ENCODE assay signal across 8 cellular contexts in genomic region chr6:129370268-129370916, GRCh38.
DNase-seq lines count a peak whose midpoint lies in the region; ATAC-seq and TF ChIP-seq lines count a peak whose summit lies in the region.

No MANE protein-coding gene starts in this region.

- peaks cover 0 to 9% (median 0%) of the 10 kb centered on the region in 4 donors for H3K4me1 ChIP-seq in transverse colon

- POLR2A ChIA-PET in activated CD4-positive, alpha-beta memory T cell treated with anti-CD3 and anti-CD28 coated beads for 36 hours (lab: Charles Lee) = no interaction called here
- POLR2A ChIA-PET in naive thymus-derived CD8-positive, alpha-beta T cell (lab: Charles Lee) = no interaction called here

- 10 to 12% methylated on average over 9 of the region's 9 CpGs for WGBS in transverse colon (ENCODE audit: low coverage in 1 of 2), 2 donors

- ATAC-seq in GM21381 (IDR thresholded peaks at IDR 0.05; ENCODE audit: unreplicated experiment) (peak; percentile 57), HG02610 (IDR thresholded peaks at IDR 0.05; ENCODE audit: unreplicated experiment) (no peak)
- no peak for ATAC-seq in naive thymus-derived CD8-positive, alpha-beta T cell

- no peak for TF ChIP-seq EP300 in transverse colon (IDR thresholded peaks at IDR 0.05; ENCODE audit: low read depth)

- TF ChIP-seq CTCF in epithelial cell of esophagus (IDR thresholded peaks at IDR 0.05; ENCODE audit: insufficient read depth, low read depth, low read length, missing control alignments) (peak; percentile 66), transverse colon (IDR thresholded peaks at IDR 0.05) (peak; percentile 56 to 73 (median 60))

- CTCF ChIA-PET in activated CD4-positive, alpha-beta memory T cell treated with anti-CD3 and anti-CD28 coated beads for 36 hours (lab: Charles Lee) = interaction anchor here (0.6 to 2.0 kb wide), 30 partner anchors 10 to 1962 kb away, joined by 3 to 11 read pairs (median 4); no protein-coding TSS in a partner anchor

- peaks cover 19% of the 10 kb centered on the region for H3K4me1 Mint-ChIP-seq in activated CD4-positive, alpha-beta memory T cell treated with anti-CD3 and anti-CD28 coated beads for 36 hours (ENCODE audit: low read depth)
- peaks cover 0 to 9% (median 3%) of the 10 kb centered on the region in 4 donors for H3K4me1 Mint-ChIP-seq in naive thymus-derived CD8-positive, alpha-beta T cell

- no peaks in the 10 kb centered on the region for H3K27me3 Mint-ChIP-seq in activated CD4-positive, alpha-beta memory T cell treated with anti-CD3 and anti-CD28 coated beads for 36 hours
- peaks cover 0 to 2% (median 0%) of the 10 kb centered on the region in 5 donors for H3K27me3 Mint-ChIP-seq in naive thymus-derived CD8-positive, alpha-beta T cell

- no peak overlapping the region for H3K4me3 ChIP-seq in epithelial cell of esophagus (ENCODE audit: low read length)
- H3K4me3 ChIP-seq in transverse colon = no peak overlapping the region

- no peak for TF ChIP-seq POLR2A in transverse colon (IDR thresholded peaks at IDR 0.05)

- H3K36me3 Mint-ChIP-seq in activated CD4-positive, alpha-beta memory T cell treated with anti-CD3 and anti-CD28 coated beads for 36 hours = no peaks in the 10 kb centered on the region
- H3K36me3 Mint-ChIP-seq in naive thymus-derived CD8-positive, alpha-beta T cell = no peaks in the 10 kb centered on the region

- DNase-seq in CD1c-positive myeloid dendritic cell (ENCODE audit: extremely low spot score) (peak; percentile 24), NCI-H1930 (lab: John Stamatoyannopoulos, UW) (peak; percentile 1 to 10), epithelial cell of esophagus (ENCODE audit: low read depth) (peak; percentile 47), transverse colon (peak; percentile 35)
- DNase-seq in activated CD4-positive, alpha-beta memory T cell treated with anti-CD3 and anti-CD28 coated beads for 36 hours = peak; percentile 56
- peak in 7 of 10 donors; percentile 4 to 45 (median 39) for DNase-seq in naive thymus-derived CD8-positive, alpha-beta T cell

- H3K27me3 ChIP-seq in transverse colon = no peaks in the 10 kb centered on the region

- no peaks in the 10 kb centered on the region for H3K9me3 ChIP-seq in transverse colon

- H3K27ac ChIP-seq in transverse colon = no peak overlapping the region

- no peaks in the 10 kb centered on the region for H3K36me3 ChIP-seq in transverse colon

- no peak overlapping the region for H3K4me3 Mint-ChIP-seq in activated CD4-positive, alpha-beta memory T cell treated with anti-CD3 and anti-CD28 coated beads for 36 hours
- peak overlapping the region in 7 of 10 donors; percentile 9 to 54 (median 37) for H3K4me3 Mint-ChIP-seq in naive thymus-derived CD8-positive, alpha-beta T cell

- no peak overlapping the region for H3K27ac Mint-ChIP-seq in activated CD4-positive, alpha-beta memory T cell treated with anti-CD3 and anti-CD28 coated beads for 36 hours
- no peak overlapping the region for H3K27ac Mint-ChIP-seq in naive thymus-derived CD8-positive, alpha-beta T cell

- in situ Hi-C loops in transverse colon (cut with MboI; ENCODE audit: low pct_ligation_motif_present in 1 of 4, low pct_unique_long_range_greater_than_20kb in 1 of 4, low sequenced_read_pairs in 3 of 4) = loop anchor here in 1 of 4 donors (25.0 kb wide), 1 partner anchor 633 kb away; no protein-coding TSS in a partner anchor

- H3K9me3 Mint-ChIP-seq in activated CD4-positive, alpha-beta memory T cell treated with anti-CD3 and anti-CD28 coated beads for 36 hours = no peaks in the 10 kb centered on the region
- no peaks in the 10 kb centered on the region for H3K9me3 Mint-ChIP-seq in naive thymus-derived CD8-positive, alpha-beta T cell

- intact Hi-C loops in activated CD4-positive, alpha-beta memory T cell treated with anti-CD3 and anti-CD28 coated beads for 36 hours (cut with micrococcal nuclease) = loop anchor here (2.0 to 5.0 kb wide), 3 partner anchors 118 to 643 kb away; no protein-coding TSS in a partner anchor
- intact Hi-C loops in transverse colon (cut with DNase I; ENCODE audit: low total_unique reads) = no loop called here

Comparison
In these comparisons a context has a peak if more than half of its experiments do, and no peak if none do; other contexts are left out.
1. DNase-seq: peak in every context shown above with its lines; median percentile 56 in activated CD4-positive, alpha-beta memory T cell treated with anti-CD3 and anti-CD28 coated beads for 36 hours; 47 in epithelial cell of esophagus; 39 in naive thymus-derived CD8-positive, alpha-beta T cell; 35 in transverse colon; 24 in CD1c-positive myeloid dendritic cell; 6 in NCI-H1930.